9 cellular contexts compared by ENCODE assay signal in genomic region chr16:81149614-81150013, GRCh38.
"Had no signal": no experiment of that assay in that cellular context is flagged by ENCODE, and none has a peak within 500 bp of the region (broad histone marks: within the 10 kb centered on the region; RNA-seq: fewer than 3 reads in every experiment).

No MANE protein-coding gene starts in this region.

- H3K9ac ChIP-seq: GM23248 had no signal

- ATAC-seq: K562 had no signal

- FAIRE-seq: H54, K562 had no signal

- H3K4me3 ChIP-seq: GM23248, K562 had no signal

- DNase-seq: GM23248, GOT3, H9, HCEC 1CT, IMR-90, KG1 had no signal

- H3K27ac ChIP-seq: GM23248, HL-60 had no signal

- H2AFZ ChIP-seq: GM23248 had no signal
